In the genomic region with DNA sequence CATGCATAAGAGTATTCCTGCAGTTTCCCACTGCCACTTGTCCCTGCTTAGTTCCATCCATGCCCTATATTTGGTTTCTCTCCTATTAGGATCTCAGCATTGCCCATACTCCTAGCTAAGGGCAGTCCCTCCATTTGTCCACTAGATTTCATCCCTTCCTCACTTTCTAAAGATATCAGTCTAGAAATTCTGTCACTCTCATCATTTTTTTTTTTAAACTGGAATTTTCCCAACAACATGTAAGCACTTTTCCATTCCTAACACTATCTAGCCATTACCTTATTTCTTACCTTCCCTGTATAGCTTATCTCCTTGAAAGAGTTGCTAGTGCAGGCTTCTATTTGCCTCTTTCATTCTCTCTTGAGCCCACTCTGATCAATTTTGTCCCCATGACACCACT, we compare ENCODE assay signal across 28 cellular contexts.
"Had no signal": no experiment of that assay in that cellular context is flagged by ENCODE, and none has a peak within 500 bp of the region (broad histone marks: within the 10 kb centered on the region; RNA-seq: fewer than 3 reads in every experiment).

No MANE protein-coding gene starts in this region.

- H3K9me3 ChIP-seq: ovary, psoas muscle, spleen, suprapubic skin, testis, tibial artery, transverse colon, upper lobe of right lung, uterus had no signal

- H3K27ac ChIP-seq: neural progenitor cell, ovary, parathyroid adenoma, psoas muscle, skin epidermis, spleen, suprapubic skin, testis, tibial artery, transverse colon, upper lobe of right lung, uterus had no signal

- ATAC-seq: natural killer cell; psoas muscle; right cardiac atrium; sciatic nerve; stimulated activated memory B cell treated with anti-CD40 and anti-IgM and Interleukin-4, amounts not matched to agents 10 μg/mL and 1 μg/mL and 100 μg/mL, for 72 hours; stimulated activated naive CD8-positive, alpha-beta T cell treated with anti-CD3 and anti-CD28 coated beads, Interleukin-15, amount 100 ng/mL, for 72 hours; stimulated activated naive CD8-positive, alpha-beta T cell treated with anti-CD3 and anti-CD28 coated beads, Interleukin-15, Interleukin-2, amounts not matched to agents 100 U/mL and 50 U/mL, for 24 hours; upper lobe of right lung had no signal

- H3K9ac ChIP-seq: neural progenitor cell, parathyroid adenoma had no signal

- H3K4me3 ChIP-seq: neural progenitor cell, ovary, psoas muscle, skin epidermis, smooth muscle cell, spleen, suprapubic skin, testis, tibial artery, transverse colon, upper lobe of right lung, uterus had no signal

- H3K79me2 ChIP-seq: parathyroid adenoma had no signal

- H3K27me3 ChIP-seq: neural progenitor cell, ovary, spleen, suprapubic skin, testis, tibial artery, transverse colon, upper lobe of right lung, uterus had no signal

- H3K4me1 ChIP-seq: neural progenitor cell, parathyroid adenoma, psoas muscle, spleen, suprapubic skin, testis, tibial artery, transverse colon, upper lobe of right lung, uterus had no signal

- H3K4me2 ChIP-seq: neural progenitor cell, smooth muscle cell had no signal

- DNase-seq: natural killer cell; occipital lobe; ovary; posterior cingulate gyrus; psoas muscle; right cardiac atrium; spleen; stimulated activated CD4-positive, alpha-beta T cell treated with anti-CD3 and anti-CD28 coated beads, Interleukin-12 subunit alpha, Interleukin-12 subunit beta, amount 100 ng/mL, for 4 hours; stimulated activated CD4-positive, alpha-beta T cell treated with anti-CD3 and anti-CD28 coated beads, Interleukin-1b, Interleukin-23, amount 100 ng/mL, for 48 hours; stimulated activated CD4-positive, alpha-beta T cell treated with anti-CD3 and anti-CD28 coated beads, Interleukin-4, amount 100 ng/mL, for 1 hour; stimulated activated CD4-positive, alpha-beta T cell treated with anti-CD3 and anti-CD28 coated beads, Interleukin-4, amount 100 ng/mL, for 4 hours; stimulated activated CD8-positive, alpha-beta memory T cell treated with anti-CD3 and anti-CD28 coated beads, Interleukin-4, amount 100 ng/mL, for 48 hours; stimulated activated naive CD4-positive, alpha-beta T cell; stimulated activated naive CD8-positive, alpha-beta T cell treated with anti-CD3 and anti-CD28 coated beads, Interleukin-15, amount 100 ng/mL, for 72 hours; stimulated activated naive CD8-positive, alpha-beta T cell treated with anti-CD3 and anti-CD28 coated beads, Interleukin-15, Interleukin-2, amounts not matched to agents 100 U/mL and 50 U/mL, for 24 hours; substantia nigra; testis; tibial artery; transverse colon; upper lobe of right lung; uterus had no signal

- H2AFZ ChIP-seq: neural progenitor cell, parathyroid adenoma had no signal

- H3K36me3 ChIP-seq: neural progenitor cell, ovary, spleen, suprapubic skin, tibial artery, transverse colon, upper lobe of right lung, uterus had no signal
